Comparison of ENCODE assay signal across 8 cellular contexts in the genomic region with DNA sequence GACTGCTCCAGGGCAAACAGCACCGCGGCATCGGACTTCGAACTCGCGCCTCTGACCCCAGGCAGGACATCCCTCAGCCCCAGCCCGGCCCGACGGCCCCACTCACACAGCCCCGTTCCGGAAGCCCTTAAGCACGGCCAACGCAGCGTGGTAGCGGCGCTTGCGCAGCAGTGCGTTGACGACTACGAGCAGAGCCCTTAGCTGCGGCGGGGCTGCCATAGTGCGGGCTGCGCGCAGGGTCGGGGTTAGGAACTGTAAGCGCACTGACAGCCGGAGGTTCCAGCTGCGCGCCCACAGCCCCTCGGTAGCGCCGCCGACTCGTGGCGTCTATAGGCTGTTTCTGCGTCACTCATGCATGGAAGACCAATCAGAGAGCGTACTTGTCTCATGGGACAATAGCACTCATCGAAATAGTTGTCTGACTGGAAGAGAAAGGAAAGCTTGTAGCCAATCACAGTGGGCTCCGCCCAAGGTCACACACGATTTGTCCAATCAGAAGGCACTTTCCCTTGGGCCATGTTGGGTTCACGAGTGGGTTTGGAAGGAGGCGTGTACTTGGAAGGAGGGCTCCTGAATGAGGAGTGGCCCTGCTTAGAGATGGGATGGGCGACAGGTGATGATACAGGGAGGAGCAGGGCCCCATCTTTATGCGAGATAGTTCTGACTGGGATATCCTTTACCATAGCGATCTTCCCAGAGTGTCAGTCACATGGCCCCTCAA. TPM values are rescaled to one million over a fixed set of nuclear protein-coding genes. Genes with fewer than 3 reads are reported as not detected.
A peak's percentile ranks its signal among the peaks of the same experiment; 100 is the strongest.
DNase-seq lines count a peak whose midpoint lies in the region; ATAC-seq, FAIRE-seq and TF ChIP-seq lines count a peak whose summit lies in the region.

A gene with protein sequence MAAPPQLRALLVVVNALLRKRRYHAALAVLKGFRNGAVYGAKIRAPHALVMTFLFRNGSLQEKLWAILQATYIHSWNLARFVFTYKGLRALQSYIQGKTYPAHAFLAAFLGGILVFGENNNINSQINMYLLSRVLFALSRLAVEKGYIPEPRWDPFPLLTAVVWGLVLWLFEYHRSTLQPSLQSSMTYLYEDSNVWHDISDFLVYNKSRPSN (minus strand): TSS at position 322 of the 721 bp plus-strand sequence. CDS start 103 bp downstream, at position 219.

- TF ChIP-seq EP300 in A549 (IDR thresholded peaks at IDR 0.05): no peak

- H3K36me3 ChIP-seq in smooth muscle cell (ENCODE audit: low read depth): no peaks in the 10 kb centered on the region

- no peaks in the 10 kb centered on the region for H4K20me1 ChIP-seq in smooth muscle cell (ENCODE audit: low read depth)

- H3K9me3 ChIP-seq in A549 (no peaks in the 10 kb centered on the region), smooth muscle cell (replicated peaks; ENCODE audit: low read depth) (no peaks in the 10 kb centered on the region)

- FAIRE-seq in A549 (lab: Jason Lieb, UNC): peak; percentile 91

- H3K79me2 ChIP-seq in smooth muscle cell (ENCODE audit: low read depth): no peaks in the 10 kb centered on the region

- H3K27me3 ChIP-seq in smooth muscle cell (ENCODE audit: low read depth): no peaks in the 10 kb centered on the region

- peak within 1 kb of the TSS; percentile 73 for H3K4me3 ChIP-seq in A549
- H3K4me3 ChIP-seq in WI38 (ENCODE audit: low read depth, low read length): peak within 1 kb of the TSS; percentile 80
- peak within 1 kb of the TSS; percentile 92 to 97 for H3K4me3 ChIP-seq in cardiac fibroblast (replicated peaks in 1 of 2; ENCODE audit: low read depth in 2 of 2, low read length in 2 of 2)
- peak within 1 kb of the TSS; percentile 67 for H3K4me3 ChIP-seq in smooth muscle cell

- H2AFZ ChIP-seq in smooth muscle cell (ENCODE audit: low read depth): peak within 1 kb of the TSS; percentile 90

- DNase-seq in A549 (ENCODE audit: low read depth in 1 of 2, low spot score in 1 of 2) (peak; percentile 99 to 100), NCI-H2196 (lab: John Stamatoyannopoulos, UW; ENCODE audit: unreplicated experiment) (peak; percentile 83), cardiac fibroblast (ENCODE audit: low read depth in 2 of 2) (peak; percentile 99 to 100), iPS-NIHi7 (ENCODE audit: extremely low spot score) (peak; percentile 97), smooth muscle cell (lab: John Stamatoyannopoulos, UW; ENCODE audit: unreplicated experiment) (peak; percentile 27)

- POLR2A ChIA-PET in A549 (lab: Yijun Ruan, JAX): interaction anchor here (0.7 to 1.3 kb wide), 3 partner anchors 12 to 55 kb away, joined by 3 to 12 read pairs (median 3); a partner anchor contains a TSS

- peak; percentile 24 for TF ChIP-seq POLR2A in A549 (IDR thresholded peaks at IDR 0.05; ENCODE audit: low read length)

- WGBS in A549 (ENCODE audit: missing lambda C conversion rate): 2% methylated on average over 30 of the region's 46 CpGs
- 44% methylated on average over 46 of the region's 46 CpGs for WGBS in smooth muscle cell (ENCODE audit: low lambda C conversion rate)

- H3K9ac ChIP-seq in smooth muscle cell (ENCODE audit: low read depth): no peak within 1 kb of the TSS

- ATAC-seq in A549 (peak; percentile 99), GM18867 (IDR thresholded peaks at IDR 0.05; ENCODE audit: unreplicated experiment) (peak; percentile 93), HG03097 (IDR thresholded peaks at IDR 0.05; ENCODE audit: low FRiP score, unreplicated experiment) (peak; percentile 92)

- H3K4me2 ChIP-seq in A549 (peak within 1 kb of the TSS; percentile 88), smooth muscle cell (peak within 1 kb of the TSS; percentile 85)

- peak within 1 kb of the TSS; percentile 64 to 84 for H3K27ac ChIP-seq in A549
- no peak within 1 kb of the TSS for H3K27ac ChIP-seq in smooth muscle cell (ENCODE audit: low read depth)

- TF ChIP-seq CTCF in A549 (IDR thresholded peaks at IDR 0.05) (no peak), WI38 (IDR thresholded peaks at IDR 0.05; ENCODE audit: low read depth, low read length) (no peak), cardiac fibroblast (IDR thresholded peaks at IDR 0.05; ENCODE audit: low read depth, low read length) (no peak), smooth muscle cell (IDR thresholded peaks at IDR 0.05; ENCODE audit: borderline replicate concordance, insufficient read depth, poor library complexity, severe bottlenecking) (no peak)

- TF ChIP-seq RAD21 in A549 (conservative IDR thresholded peaks at IDR 0.05 in 1 of 2, IDR thresholded peaks at IDR 0.05 in 1 of 2): no peak

- H3K4me1 ChIP-seq in A549 (peaks cover 14% of the 10 kb centered on the region; the same call in 1 of the 3 replicates), smooth muscle cell (ENCODE audit: low read depth) (no peaks in the 10 kb centered on the region)

- H3F3A ChIP-seq in smooth muscle cell (ENCODE audit: low read depth): no peaks in the 10 kb centered on the region

- CTCF ChIA-PET in A549 (lab: Yijun Ruan, JAX): interaction anchor here (0.5 to 1.7 kb wide), 5 partner anchors 8 to 100 kb away, joined by 4 to 6 read pairs (median 4); no protein-coding TSS in a partner anchor

TF ChIP-seq in A549, 52 proteins besides CTCF, POLR2A, EP300 and RAD21:
- TF ChIP-seq, protein P1, sequence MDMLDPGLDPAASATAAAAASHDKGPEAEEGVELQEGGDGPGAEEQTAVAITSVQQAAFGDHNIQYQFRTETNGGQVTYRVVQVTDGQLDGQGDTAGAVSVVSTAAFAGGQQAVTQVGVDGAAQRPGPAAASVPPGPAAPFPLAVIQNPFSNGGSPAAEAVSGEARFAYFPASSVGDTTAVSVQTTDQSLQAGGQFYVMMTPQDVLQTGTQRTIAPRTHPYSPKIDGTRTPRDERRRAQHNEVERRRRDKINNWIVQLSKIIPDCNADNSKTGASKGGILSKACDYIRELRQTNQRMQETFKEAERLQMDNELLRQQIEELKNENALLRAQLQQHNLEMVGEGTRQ (IDR thresholded peaks at IDR 0.05): 0 out of 2 replicates have a peak, but pooled peaks have one; percentile 6
- no peak for TF ChIP-seq FOSL2 (IDR thresholded peaks at IDR 0.05)
- TF ChIP-seq FOSL2 (CRISPR knock-in tag; IDR thresholded peaks at IDR 0.05): no peak
- TF ChIP-seq HEYL (CRISPR knock-in tag; IDR thresholded peaks at IDR 0.05): no peak
- no peak for TF ChIP-seq CBX8 (IDR thresholded peaks at IDR 0.05)
- TF ChIP-seq HOXB13 (CRISPR knock-in tag; IDR thresholded peaks at IDR 0.05; ENCODE audit: low read depth): 0 out of 2 replicates have a peak, but pooled peaks have one; percentile 54
- TF ChIP-seq TP53 (CRISPR knock-in tag; IDR thresholded peaks at IDR 0.05): no peak
- no peak for TF ChIP-seq ZSCAN20 (CRISPR knock-in tag; IDR thresholded peaks at IDR 0.05)
- TF ChIP-seq, protein P2, sequence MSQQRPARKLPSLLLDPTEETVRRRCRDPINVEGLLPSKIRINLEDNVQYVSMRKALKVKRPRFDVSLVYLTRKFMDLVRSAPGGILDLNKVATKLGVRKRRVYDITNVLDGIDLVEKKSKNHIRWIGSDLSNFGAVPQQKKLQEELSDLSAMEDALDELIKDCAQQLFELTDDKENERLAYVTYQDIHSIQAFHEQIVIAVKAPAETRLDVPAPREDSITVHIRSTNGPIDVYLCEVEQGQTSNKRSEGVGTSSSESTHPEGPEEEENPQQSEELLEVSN (IDR thresholded peaks at IDR 0.05; ENCODE audit: borderline replicate concordance, low read depth): peak; percentile 32; the same call in 1 of the 2 replicates
- TF ChIP-seq POLR2AphosphoS2 (conservative IDR thresholded peaks at IDR 0.05; ENCODE audit: low read length): no peak
- TF ChIP-seq, protein P3, sequence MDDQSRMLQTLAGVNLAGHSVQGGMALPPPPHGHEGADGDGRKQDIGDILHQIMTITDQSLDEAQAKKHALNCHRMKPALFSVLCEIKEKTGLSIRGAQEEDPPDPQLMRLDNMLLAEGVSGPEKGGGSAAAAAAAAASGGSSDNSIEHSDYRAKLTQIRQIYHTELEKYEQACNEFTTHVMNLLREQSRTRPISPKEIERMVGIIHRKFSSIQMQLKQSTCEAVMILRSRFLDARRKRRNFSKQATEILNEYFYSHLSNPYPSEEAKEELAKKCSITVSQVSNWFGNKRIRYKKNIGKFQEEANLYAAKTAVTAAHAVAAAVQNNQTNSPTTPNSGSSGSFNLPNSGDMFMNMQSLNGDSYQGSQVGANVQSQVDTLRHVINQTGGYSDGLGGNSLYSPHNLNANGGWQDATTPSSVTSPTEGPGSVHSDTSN (IDR thresholded peaks at IDR 0.05): peak; percentile 99
- peak; percentile 54; the same call in 1 of the 2 replicates for TF ChIP-seq KDM5A (IDR thresholded peaks at IDR 0.05)
- TF ChIP-seq RFX5 (IDR thresholded peaks at IDR 0.05): peak; percentile 76
- TF ChIP-seq, protein P4, sequence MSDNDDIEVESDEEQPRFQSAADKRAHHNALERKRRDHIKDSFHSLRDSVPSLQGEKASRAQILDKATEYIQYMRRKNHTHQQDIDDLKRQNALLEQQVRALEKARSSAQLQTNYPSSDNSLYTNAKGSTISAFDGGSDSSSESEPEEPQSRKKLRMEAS (IDR thresholded peaks at IDR 0.05): peak; percentile 50
- TF ChIP-seq PHF8 (IDR thresholded peaks at IDR 0.05; ENCODE audit: borderline replicate concordance, low read depth): peak; percentile 45
- peak; percentile 11 for TF ChIP-seq CHD2 (IDR thresholded peaks at IDR 0.05; ENCODE audit: low read length, partially characterized antibody)
- TF ChIP-seq CBX2 (IDR thresholded peaks at IDR 0.05; ENCODE audit: borderline replicate concordance, low read depth): no peak
- TF ChIP-seq FOXS1 (CRISPR knock-in tag; IDR thresholded peaks at IDR 0.05): no peak
- no peak for TF ChIP-seq FOSB (CRISPR knock-in tag; IDR thresholded peaks at IDR 0.05)
- TF ChIP-seq HOXB5 (CRISPR knock-in tag; IDR thresholded peaks at IDR 0.05): no peak
- TF ChIP-seq ZFP36 (IDR thresholded peaks at IDR 0.05; ENCODE audit: borderline replicate concordance, partially characterized antibody): no peak
- no peak for TF ChIP-seq ZNF302 (CRISPR knock-in tag; IDR thresholded peaks at IDR 0.05)

RNA-seq across cellular contexts. Expression of the gene that starts here (rescaled TPM):
- 6.6 and 7.3 TPM in 2 replicates for polyA plus RNA-seq in A549 (2011; rRNA removed)
- polyA plus RNA-seq in A549 (2012; cell fraction: cytosol; rRNA removed): 8.5 and 8.8 TPM in 2 replicates
- 7.2 and 7.8 TPM in 2 replicates for polyA plus RNA-seq in A549 (2012; cell fraction: nucleus; rRNA removed)
- 4.0 to 5.4 TPM (median 4.5 TPM) in 3 replicates for polyA plus RNA-seq in A549 (2017; fragmentation: RNase III; extraction: RNeasy Plus Mini Kit Qiagen cat#74134 plus additional on column Dnase treatment)
- 10.1 and 10.8 TPM in 2 replicates for polyA minus RNA-seq in A549 (2011; rRNA and poly(A)+ RNA removed)
- 2.3 and 2.6 TPM in 2 replicates for total RNA-seq in smooth muscle cell
- polyA plus RNA-seq in smooth muscle cell: 8.1 and 9.4 TPM in 2 replicates

Comparison
In these comparisons a context has a peak if more than half of its experiments do, and no peak if none do; other contexts are left out.
1. DNase-seq: peak in every context shown above with its lines; median percentile 100 in A549; 100 in cardiac fibroblast; 97 in iPS-NIHi7; 83 in NCI-H2196; 27 in smooth muscle cell.